ENCODE assay signal across 8 cellular contexts in genomic region chr1:29033829-29034466, GRCh38.
A peak's percentile ranks its signal among the peaks of the same experiment; 100 is the strongest.
DNase-seq lines count a peak whose midpoint lies in the region; ATAC-seq and TF ChIP-seq lines count a peak whose summit lies in the region.

No MANE protein-coding gene starts in this region.

- H3K27me3 ChIP-seq in adipocyte (replicated peaks; ENCODE audit: control insufficient read depth, insufficient read depth, low read length) (no peaks in the 10 kb centered on the region), right atrium auricular region (no peaks in the 10 kb centered on the region)

- DNase-seq in A172 (ENCODE audit: low spot score) (peak; percentile 15), GM10248 (ENCODE audit: extremely low spot score) (peak; percentile 62), NCI-H2029 treated with DMSO at 0.1 percent for 48 hours (lab: John Stamatoyannopoulos, UW) (peak; percentile 39), adipocyte (ENCODE audit: low read depth) (peak; percentile 76), right atrium auricular region (ENCODE audit: low spot score) (no peak)
- DNase-seq in stimulated activated naive B cell treated with anti-CD40 and anti-IgM and Interleukin-4, amounts not matched to agents 10 μg/mL and 1 μg/mL and 100 μg/mL, for 72 hours: no peak
- DNase-seq in T-helper 2 cell treated with Interferon-gamma antibody and Interleukin-4, amounts not matched to agents 5 μg/mL and 100 μg/mL, for 36 hours (ENCODE audit: low spot score): no peak

- ATAC-seq in stimulated activated naive B cell treated with anti-CD40 and anti-IgM and Interleukin-4, amounts not matched to agents 10 μg/mL and 1 μg/mL and 100 μg/mL, for 72 hours (replicated peaks): peak; percentile 29 to 54
- no peak for ATAC-seq in HG03175 (IDR thresholded peaks at IDR 0.05; ENCODE audit: unreplicated experiment)

- no peak overlapping the region for H3K4me3 ChIP-seq in adipocyte (ENCODE audit: low read length)
- no peak overlapping the region for H3K4me3 ChIP-seq in right atrium auricular region

- no peak overlapping the region for H3K27ac Mint-ChIP-seq in stimulated activated naive B cell treated with anti-CD40 and anti-IgM and Interleukin-4, amounts not matched to agents 10 μg/mL and 1 μg/mL and 100 μg/mL, for 72 hours
- H3K27ac Mint-ChIP-seq in T-helper 2 cell treated with Interferon-gamma antibody and Interleukin-4, amounts not matched to agents 5 μg/mL and 100 μg/mL, for 36 hours: no peak overlapping the region

- H3K9me3 ChIP-seq in adipocyte (ENCODE audit: control insufficient read depth, low read length) (no peaks in the 10 kb centered on the region), right atrium auricular region (no peaks in the 10 kb centered on the region)

- no peaks in the 10 kb centered on the region for H3K27me3 Mint-ChIP-seq in stimulated activated naive B cell treated with anti-CD40 and anti-IgM and Interleukin-4, amounts not matched to agents 10 μg/mL and 1 μg/mL and 100 μg/mL, for 72 hours
- H3K27me3 Mint-ChIP-seq in T-helper 2 cell treated with Interferon-gamma antibody and Interleukin-4, amounts not matched to agents 5 μg/mL and 100 μg/mL, for 36 hours (ENCODE audit: low read depth): no peaks in the 10 kb centered on the region

- H3K4me3 Mint-ChIP-seq in stimulated activated naive B cell treated with anti-CD40 and anti-IgM and Interleukin-4, amounts not matched to agents 10 μg/mL and 1 μg/mL and 100 μg/mL, for 72 hours: no peak overlapping the region
- no peak overlapping the region for H3K4me3 Mint-ChIP-seq in T-helper 2 cell treated with Interferon-gamma antibody and Interleukin-4, amounts not matched to agents 5 μg/mL and 100 μg/mL, for 36 hours

- POLR2A ChIA-PET in GM10248 (lab: Yijun Ruan, JAX): no interaction called here

- H3K4me1 ChIP-seq in adipocyte (ENCODE audit: control insufficient read depth, insufficient read depth, low read length) (peaks cover 8% of the 10 kb centered on the region), right atrium auricular region (no peaks in the 10 kb centered on the region)

- peaks cover 21 to 37% of the 10 kb centered on the region in 2 donors for H3K36me3 Mint-ChIP-seq in stimulated activated naive B cell treated with anti-CD40 and anti-IgM and Interleukin-4, amounts not matched to agents 10 μg/mL and 1 μg/mL and 100 μg/mL, for 72 hours
- peaks cover 25% of the 10 kb centered on the region for H3K36me3 Mint-ChIP-seq in T-helper 2 cell treated with Interferon-gamma antibody and Interleukin-4, amounts not matched to agents 5 μg/mL and 100 μg/mL, for 36 hours (ENCODE audit: low read depth)

- TF ChIP-seq CTCF in GM10248 (IDR thresholded peaks at IDR 0.05; ENCODE audit: control extremely low read depth, extremely low read depth, low read depth, missing control alignments) (peak; percentile 64), right atrium auricular region (IDR thresholded peaks at IDR 0.05) (peak; percentile 46 to 79)

- CTCF ChIA-PET in GM10248 (lab: Yijun Ruan, JAX): interaction anchor here (0.6 to 10.8 kb wide), 39 partner anchors 10 to 681 kb away, joined by 3 to 253 read pairs (median 5); partner anchors contain the start of genes EPB41 and SRSF4

- H3K27ac ChIP-seq in right atrium auricular region: no peak overlapping the region

- no peaks in the 10 kb centered on the region for H3K4me1 Mint-ChIP-seq in stimulated activated naive B cell treated with anti-CD40 and anti-IgM and Interleukin-4, amounts not matched to agents 10 μg/mL and 1 μg/mL and 100 μg/mL, for 72 hours
- peaks cover 3% of the 10 kb centered on the region for H3K4me1 Mint-ChIP-seq in T-helper 2 cell treated with Interferon-gamma antibody and Interleukin-4, amounts not matched to agents 5 μg/mL and 100 μg/mL, for 36 hours (ENCODE audit: low read depth)

- H3K9ac ChIP-seq in adipocyte (ENCODE audit: low read length): peak overlapping the region; percentile 5

- H3K36me3 ChIP-seq in adipocyte (ENCODE audit: control insufficient read depth, insufficient read depth, low read length, severe bottlenecking) (peaks cover 4% of the 10 kb centered on the region), right atrium auricular region (peaks cover 7% of the 10 kb centered on the region)

- no peaks in the 10 kb centered on the region for H3K9me3 Mint-ChIP-seq in stimulated activated naive B cell treated with anti-CD40 and anti-IgM and Interleukin-4, amounts not matched to agents 10 μg/mL and 1 μg/mL and 100 μg/mL, for 72 hours
- H3K9me3 Mint-ChIP-seq in T-helper 2 cell treated with Interferon-gamma antibody and Interleukin-4, amounts not matched to agents 5 μg/mL and 100 μg/mL, for 36 hours: no peaks in the 10 kb centered on the region

Comparison
In these comparisons a context has a peak if more than half of its experiments do, and no peak if none do; other contexts are left out.
1. DNase-seq: peak in A172 (single experiment), GM10248 (single experiment), NCI-H2029 treated with DMSO at 0.1 percent for 48 hours (single experiment) and adipocyte (single experiment); none in right atrium auricular region (single experiment), stimulated activated naive B cell treated with anti-CD40 and anti-IgM and Interleukin-4, amounts not matched to agents 10 μg/mL and 1 μg/mL and 100 μg/mL, for 72 hours (single experiment) and T-helper 2 cell treated with Interferon-gamma antibody and Interleukin-4, amounts not matched to agents 5 μg/mL and 100 μg/mL, for 36 hours (single experiment).